ENCODE assay signal across 1 cellular context in the genomic region with DNA sequence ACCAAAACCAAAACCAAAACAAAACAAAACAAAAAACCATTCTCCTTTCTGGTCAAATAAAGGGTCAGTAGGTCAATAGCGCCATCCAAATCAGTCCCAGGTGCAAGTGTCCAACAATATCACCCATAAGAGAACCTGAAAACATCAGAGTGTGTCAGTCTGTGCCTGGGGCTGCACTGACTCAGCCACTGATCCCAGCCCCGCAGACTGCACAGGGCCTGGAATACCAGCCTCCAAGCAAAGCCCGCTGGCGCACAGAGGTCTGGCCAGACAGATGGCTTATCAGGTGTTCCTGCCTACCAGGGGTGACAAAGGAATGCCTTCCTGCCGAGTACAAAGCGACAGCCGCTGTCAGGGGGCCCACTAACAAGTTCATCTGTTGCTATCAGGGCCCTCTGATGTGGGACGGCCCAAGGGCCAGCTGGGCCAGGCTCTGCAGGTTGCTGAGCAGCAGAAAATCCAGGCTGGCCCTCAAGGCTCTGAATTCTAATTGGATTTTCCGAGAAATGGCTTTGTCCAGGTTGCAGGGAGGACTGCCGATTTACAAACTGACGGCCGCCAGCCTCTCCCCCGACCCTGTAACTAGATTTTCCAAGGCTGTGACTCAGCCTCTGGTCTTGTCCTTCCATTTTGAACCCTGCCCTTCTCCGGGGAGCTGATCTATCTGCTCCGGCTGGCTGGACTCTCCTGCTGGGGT.
TF ChIP-seq lines count a peak whose summit lies in the region.

No MANE protein-coding gene starts in this region.

TF ChIP-seq in HCT116, 20 proteins besides CTCF, POLR2A, EP300 and RAD21 (continued from another document):
- TF ChIP-seq YY1 (IDR thresholded peaks at IDR 0.05; ENCODE audit: extremely low read depth, insufficient replicate concordance, low read depth, low read length): no peak
- no peak for TF ChIP-seq ELF1 (IDR thresholded peaks at IDR 0.05; ENCODE audit: borderline replicate concordance, low read depth)
- no peak for TF ChIP-seq ZNF274 (IDR thresholded peaks at IDR 0.05; ENCODE audit: low read depth, low read length)
- TF ChIP-seq JUND (IDR thresholded peaks at IDR 0.05): peak; percentile 50
- TF ChIP-seq, protein P1, sequence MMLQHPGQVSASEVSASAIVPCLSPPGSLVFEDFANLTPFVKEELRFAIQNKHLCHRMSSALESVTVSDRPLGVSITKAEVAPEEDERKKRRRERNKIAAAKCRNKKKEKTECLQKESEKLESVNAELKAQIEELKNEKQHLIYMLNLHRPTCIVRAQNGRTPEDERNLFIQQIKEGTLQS (IDR thresholded peaks at IDR 0.05): no peak
- TF ChIP-seq POLR2AphosphoS5 (IDR thresholded peaks at IDR 0.05; ENCODE audit: low read depth, low read length): 0 out of 2 replicates have a peak, but pooled peaks have one; percentile 20
- TF ChIP-seq SRF (IDR thresholded peaks at IDR 0.05; ENCODE audit: low read depth): no peak
- TF ChIP-seq, protein P2, sequence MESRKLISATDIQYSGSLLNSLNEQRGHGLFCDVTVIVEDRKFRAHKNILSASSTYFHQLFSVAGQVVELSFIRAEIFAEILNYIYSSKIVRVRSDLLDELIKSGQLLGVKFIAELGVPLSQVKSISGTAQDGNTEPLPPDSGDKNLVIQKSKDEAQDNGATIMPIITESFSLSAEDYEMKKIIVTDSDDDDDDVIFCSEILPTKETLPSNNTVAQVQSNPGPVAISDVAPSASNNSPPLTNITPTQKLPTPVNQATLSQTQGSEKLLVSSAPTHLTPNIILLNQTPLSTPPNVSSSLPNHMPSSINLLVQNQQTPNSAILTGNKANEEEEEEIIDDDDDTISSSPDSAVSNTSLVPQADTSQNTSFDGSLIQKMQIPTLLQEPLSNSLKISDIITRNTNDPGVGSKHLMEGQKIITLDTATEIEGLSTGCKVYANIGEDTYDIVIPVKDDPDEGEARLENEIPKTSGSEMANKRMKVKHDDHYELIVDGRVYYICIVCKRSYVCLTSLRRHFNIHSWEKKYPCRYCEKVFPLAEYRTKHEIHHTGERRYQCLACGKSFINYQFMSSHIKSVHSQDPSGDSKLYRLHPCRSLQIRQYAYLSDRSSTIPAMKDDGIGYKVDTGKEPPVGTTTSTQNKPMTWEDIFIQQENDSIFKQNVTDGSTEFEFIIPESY (IDR thresholded peaks at IDR 0.05; ENCODE audit: extremely low read depth, insufficient replicate concordance, low read length): no peak
- TF ChIP-seq EZH2 (IDR thresholded peaks at IDR 0.05): no peak
- TF ChIP-seq EGR1 (IDR thresholded peaks at IDR 0.05; ENCODE audit: low read depth): no peak
- peak; percentile 41; the same call in 1 of the 2 replicates for TF ChIP-seq FOSL1 (IDR thresholded peaks at IDR 0.05; ENCODE audit: low read depth)
- TF ChIP-seq, protein P3, sequence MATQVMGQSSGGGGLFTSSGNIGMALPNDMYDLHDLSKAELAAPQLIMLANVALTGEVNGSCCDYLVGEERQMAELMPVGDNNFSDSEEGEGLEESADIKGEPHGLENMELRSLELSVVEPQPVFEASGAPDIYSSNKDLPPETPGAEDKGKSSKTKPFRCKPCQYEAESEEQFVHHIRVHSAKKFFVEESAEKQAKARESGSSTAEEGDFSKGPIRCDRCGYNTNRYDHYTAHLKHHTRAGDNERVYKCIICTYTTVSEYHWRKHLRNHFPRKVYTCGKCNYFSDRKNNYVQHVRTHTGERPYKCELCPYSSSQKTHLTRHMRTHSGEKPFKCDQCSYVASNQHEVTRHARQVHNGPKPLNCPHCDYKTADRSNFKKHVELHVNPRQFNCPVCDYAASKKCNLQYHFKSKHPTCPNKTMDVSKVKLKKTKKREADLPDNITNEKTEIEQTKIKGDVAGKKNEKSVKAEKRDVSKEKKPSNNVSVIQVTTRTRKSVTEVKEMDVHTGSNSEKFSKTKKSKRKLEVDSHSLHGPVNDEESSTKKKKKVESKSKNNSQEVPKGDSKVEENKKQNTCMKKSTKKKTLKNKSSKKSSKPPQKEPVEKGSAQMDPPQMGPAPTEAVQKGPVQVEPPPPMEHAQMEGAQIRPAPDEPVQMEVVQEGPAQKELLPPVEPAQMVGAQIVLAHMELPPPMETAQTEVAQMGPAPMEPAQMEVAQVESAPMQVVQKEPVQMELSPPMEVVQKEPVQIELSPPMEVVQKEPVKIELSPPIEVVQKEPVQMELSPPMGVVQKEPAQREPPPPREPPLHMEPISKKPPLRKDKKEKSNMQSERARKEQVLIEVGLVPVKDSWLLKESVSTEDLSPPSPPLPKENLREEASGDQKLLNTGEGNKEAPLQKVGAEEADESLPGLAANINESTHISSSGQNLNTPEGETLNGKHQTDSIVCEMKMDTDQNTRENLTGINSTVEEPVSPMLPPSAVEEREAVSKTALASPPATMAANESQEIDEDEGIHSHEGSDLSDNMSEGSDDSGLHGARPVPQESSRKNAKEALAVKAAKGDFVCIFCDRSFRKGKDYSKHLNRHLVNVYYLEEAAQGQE (IDR thresholded peaks at IDR 0.05; ENCODE audit: low read depth): no peak
